Comparison of ENCODE assay signal across 19 cellular contexts in the genomic region with DNA sequence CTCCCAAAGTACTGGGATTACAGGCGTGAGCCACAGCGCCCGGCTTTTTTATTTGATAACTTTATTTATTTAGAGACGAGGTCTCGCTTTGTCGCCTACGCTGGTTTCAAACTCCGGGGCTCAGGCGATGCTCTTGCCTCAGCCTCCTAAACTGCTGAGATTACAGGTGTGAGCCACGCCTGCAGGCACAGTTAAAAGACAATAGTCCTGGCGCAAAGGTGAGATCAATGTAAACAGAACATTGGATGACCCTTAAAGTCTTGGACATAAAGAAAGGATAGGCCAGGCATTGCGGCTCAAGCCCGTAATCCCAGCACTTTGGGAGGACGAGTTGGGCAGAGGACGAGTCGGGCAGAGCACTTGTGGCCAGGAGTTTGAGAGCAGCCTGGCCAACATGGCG.
"Had no signal": no experiment of that assay in that cellular context is flagged by ENCODE, and none has a peak within 500 bp of the region (broad histone marks: within the 10 kb centered on the region; RNA-seq: fewer than 3 reads in every experiment).

No MANE protein-coding gene starts in this region.

- H3K27ac Mint-ChIP-seq: IgD-negative memory B cell had no signal

- ATAC-seq: K562 had no signal

- DNase-seq: MV-4-11, NCI-H1048, NCI-H1105, NCI-H1417, NCI-H1436 treated with DMSO at 0.1 percent for 48 hours, NCI-H1694, NCI-H187 treated with DMSO at 0.1 percent for 48 hours, NCI-H2029 treated with DMSO at 0.1 percent for 48 hours, NCI-H2171 treated with DMSO at 0.1 percent for 48 hours, NCI-H345, NCI-H446 treated with DMSO at 0.1 percent for 48 hours, NCI-H510A treated with DMSO at 0.1 percent for 48 hours, NCI-H526, NCI-H774, Right ventricle myocardium superior, RPMI8226, SIG-M5 had no signal

- H3K36me3 Mint-ChIP-seq: IgD-negative memory B cell had no signal

- H3K9me3 Mint-ChIP-seq: IgD-negative memory B cell had no signal
